ENCODE assay signal across 8 cellular contexts in genomic region chr14:61320806-61321384, GRCh38. TPM values are rescaled to one million over a fixed set of nuclear protein-coding genes. Genes with fewer than 3 reads are reported as not detected.
A peak's percentile ranks its signal among the peaks of the same experiment; 100 is the strongest.
DNase-seq lines count a peak whose midpoint lies in the region; ATAC-seq and TF ChIP-seq lines count a peak whose summit lies in the region.

No MANE protein-coding gene starts in this region.

- H3K27me3 ChIP-seq in mammary epithelial cell (ENCODE audit: insufficient read depth, low read length): no peaks in the 10 kb centered on the region
- H3K27me3 ChIP-seq in lung (ENCODE audit: control insufficient read depth, insufficient read depth): no peaks in the 10 kb centered on the region
- H3K27me3 ChIP-seq in uterus: no peaks in the 10 kb centered on the region

- peaks cover 25% of the 10 kb centered on the region for H3K79me2 ChIP-seq in mammary epithelial cell (ENCODE audit: insufficient read depth, low read length)

- intact Hi-C loops in mammary epithelial cell (cut with micrococcal nuclease) (loop anchor here (1.0 to 5.0 kb wide), 3 partner anchors 39 to 135 kb away; partner anchors contain the start of gene TMEM30B), uterus (cut with DNase I; ENCODE audit: low total_unique reads) (no loop called here)

- H3K27ac ChIP-seq in mammary epithelial cell (ENCODE audit: insufficient read depth, low read depth, low read length): peak overlapping the region; percentile 97
- H3K27ac ChIP-seq in lung (ENCODE audit: low read depth in 1 of 2, low read length in 1 of 2): peak overlapping the region; percentile 89 to 93
- H3K27ac ChIP-seq in uterus: peak overlapping the region; percentile 79 to 80

- TF ChIP-seq POLR2A in uterus (IDR thresholded peaks at IDR 0.05): no peak

- in situ Hi-C loops in mammary epithelial cell (cut with MboI; ENCODE audit: low sequenced_read_pairs in 2 of 2): loop anchor here in 1 of 2 donors (10.0 kb wide), 1 partner anchor 134 kb away; no protein-coding TSS in a partner anchor

- dilution Hi-C loops in mammary epithelial cell (cut with HindIII; ENCODE audit: low sequenced_read_pairs): no loop called here

- no peaks in the 10 kb centered on the region for H3K27me3 Mint-ChIP-seq in activated naive CD4-positive, alpha-beta T cell treated with anti-CD3 and anti-CD28 coated beads, Interleukin-2, amount 10 ng/mL, durations not matched to agents 7 days and 5 days

- H3K9me3 ChIP-seq in mammary epithelial cell (replicated peaks; ENCODE audit: insufficient read depth, low read length): no peaks in the 10 kb centered on the region
- no peaks in the 10 kb centered on the region for H3K9me3 ChIP-seq in lung (ENCODE audit: control insufficient read depth in 2 of 2, insufficient read depth in 1 of 2, low read length in 1 of 2)
- H3K9me3 ChIP-seq in uterus: no peaks in the 10 kb centered on the region

- peaks cover 32% of the 10 kb centered on the region for H3K36me3 Mint-ChIP-seq in activated naive CD4-positive, alpha-beta T cell treated with anti-CD3 and anti-CD28 coated beads, Interleukin-2, amount 10 ng/mL, durations not matched to agents 7 days and 5 days

- H3K36me3 ChIP-seq in mammary epithelial cell (ENCODE audit: insufficient read depth, low read length) (no peaks in the 10 kb centered on the region), lung (ENCODE audit: control insufficient read depth in 2 of 2, insufficient read depth in 2 of 2, low read length in 2 of 2) (no peaks in the 10 kb centered on the region), uterus (no peaks in the 10 kb centered on the region)

- H3K4me3 ChIP-seq in mammary epithelial cell (replicated peaks in 1 of 3; ENCODE audit: insufficient read depth in 1 of 3, low read depth in 2 of 3, low read length in 3 of 3) (peak overlapping the region; percentile 84 to 90 (median 84)), lung (peak overlapping the region; percentile 99), uterus (peak overlapping the region; percentile 33 to 47)

- peak overlapping the region; percentile 67 for H3K4me3 Mint-ChIP-seq in activated naive CD4-positive, alpha-beta T cell treated with anti-CD3 and anti-CD28 coated beads, Interleukin-2, amount 10 ng/mL, durations not matched to agents 7 days and 5 days

- no peak for DNase-seq in activated naive CD4-positive, alpha-beta T cell treated with anti-CD3 and anti-CD28 coated beads, Interleukin-2, amount 10 ng/mL, durations not matched to agents 7 days and 5 days
- no peak for DNase-seq in activated naive CD4-positive, alpha-beta T cell treated with anti-CD3 and anti-CD28 coated beads, Interleukin-2, amount 50 U/mL, for 16 hours
- DNase-seq in mammary epithelial cell: no peak
- no peak for DNase-seq in lung (ENCODE audit: low spot score)
- DNase-seq in uterus: peak in 1 of 2 donors; percentile 38
- DNase-seq in globus pallidus (ENCODE audit: low spot score): no peak
- no peak for DNase-seq in NOMO-1 treated with dmso at 0.1 percent for 144 hours (lab: John Stamatoyannopoulos, UW; ENCODE audit: unreplicated experiment)

- H3K9me3 Mint-ChIP-seq in activated naive CD4-positive, alpha-beta T cell treated with anti-CD3 and anti-CD28 coated beads, Interleukin-2, amount 10 ng/mL, durations not matched to agents 7 days and 5 days: peaks cover 2% of the 10 kb centered on the region

- H3K9ac ChIP-seq in mammary epithelial cell (ENCODE audit: insufficient read depth, low read length): peak overlapping the region; percentile 92

- H3K4me1 Mint-ChIP-seq in activated naive CD4-positive, alpha-beta T cell treated with anti-CD3 and anti-CD28 coated beads, Interleukin-2, amount 10 ng/mL, durations not matched to agents 7 days and 5 days: peaks cover 21% of the 10 kb centered on the region

- no TSS peak for BruUV-seq in mammary epithelial cell (replicated peaks; lab: Mats Ljungman, UMichigan)

- no peak for TF ChIP-seq CTCF in mammary epithelial cell (conservative IDR thresholded peaks at IDR 0.05 in 1 of 2, IDR thresholded peaks at IDR 0.05 in 1 of 2; ENCODE audit: extremely low read depth in 1 of 2, insufficient read depth in 1 of 2, low read depth in 1 of 2, low read length in 2 of 2)
- TF ChIP-seq CTCF in lung (IDR thresholded peaks at IDR 0.05; ENCODE audit: control extremely low read depth, extremely low read depth): no peak
- no peak for TF ChIP-seq CTCF in uterus (IDR thresholded peaks at IDR 0.05)

- 56% methylated on average over 21 of the region's 29 CpGs for WGBS in mammary epithelial cell (ENCODE audit: low coverage, missing lambda C conversion rate)
- whole genome bisulfite sequencing in lung, 2 donors: 24 to 43% methylated on average over 23 to 29 of the region's 29 CpGs

- H4K20me1 ChIP-seq in mammary epithelial cell (ENCODE audit: insufficient read depth, low read length): no peaks in the 10 kb centered on the region

- H3K4me2 ChIP-seq in mammary epithelial cell (ENCODE audit: insufficient read depth, low read depth, low read length): peak overlapping the region; percentile 100

- CTCF ChIA-PET in activated naive CD4-positive, alpha-beta T cell treated with anti-CD3 and anti-CD28 coated beads, Interleukin-2, amount 10 ng/mL, durations not matched to agents 7 days and 5 days (lab: Charles Lee): interaction anchor here (0.8 to 3.8 kb wide), 9 partner anchors 10 to 181 kb away, joined by 3 to 14 read pairs (median 4); no protein-coding TSS in a partner anchor
- CTCF ChIA-PET in mammary epithelial cell (lab: Charles Lee; ENCODE audit: low non-redundant PET): no interaction called here

- H2AFZ ChIP-seq in mammary epithelial cell (ENCODE audit: low read depth, low read length): peak overlapping the region; percentile 99

- H3K4me1 ChIP-seq in mammary epithelial cell (ENCODE audit: insufficient read depth, low read length) (peaks cover 15% of the 10 kb centered on the region), lung (ENCODE audit: control insufficient read depth in 2 of 2, insufficient read depth in 2 of 2, low read length in 2 of 2) (peaks cover 0 to 7% of the 10 kb centered on the region in 2 donors), uterus (peaks cover 0 to 5% of the 10 kb centered on the region in 2 donors)

- H3K27ac Mint-ChIP-seq in activated naive CD4-positive, alpha-beta T cell treated with anti-CD3 and anti-CD28 coated beads, Interleukin-2, amount 10 ng/mL, durations not matched to agents 7 days and 5 days: no peak overlapping the region

- peak; percentile 7 for ATAC-seq in lung (ENCODE audit: insufficient read depth, low FRiP score)
- no peak for ATAC-seq in GM19324 (IDR thresholded peaks at IDR 0.05; ENCODE audit: low FRiP score, unreplicated experiment)

RNA-seq across cellular contexts. Expression of gene PRKCH, which starts 0.5 kb away (rescaled TPM):
- 10 to 100 TPM in 1 of 2 donors, 1 to 10 TPM in 1; 8.8 to 16.2 TPM for total RNA-seq in mammary epithelial cell
- 11.5 TPM for polyA plus RNA-seq in mammary epithelial cell
- polyA minus RNA-seq in mammary epithelial cell: 21.2 TPM
- 100 to 1,000 TPM in 1 of 2 donors, 10 to 100 TPM in 1; 67.9 to 126 TPM for total RNA-seq in lung
- 10 to 100 TPM; 12.9 to 34.9 TPM for polyA plus RNA-seq in lung
- total RNA-seq in uterus: 100 to 1,000 TPM in 1 of 4 donors, 10 to 100 TPM in 3; 17.9 to 105 (median 63.5) TPM

RNA-seq across cellular contexts. Expression of gene TMEM30B, which starts 39.8 kb away (rescaled TPM):
- total RNA-seq in mammary epithelial cell (10 to 100 TPM; 28.8 to 33.7 TPM), lung (10 to 100 TPM; 22.8 to 24.3 TPM), uterus (1 to 10 TPM; 1.8 to 6.4 (median 3.3) TPM)
- polyA plus RNA-seq in mammary epithelial cell (20.1 TPM), lung (10 to 100 TPM; 14.4 to 17.4 TPM)
- polyA minus RNA-seq in mammary epithelial cell: 27.8 TPM

Comparison
In these comparisons a context has a peak if more than half of its experiments do, and no peak if none do; other contexts are left out.
1. H3K4me3 ChIP-seq: peak in every context shown above with its lines; median percentile 99 in lung; 84 in mammary epithelial cell; 40 in uterus.